In genomic region chr3:54120657-54121403, GRCh38 we compare ENCODE assay signal across 9 cellular contexts. TPM values are rescaled to one million over a fixed set of nuclear protein-coding genes. Genes with fewer than 3 reads are reported as not detected.
A peak's percentile ranks its signal among the peaks of the same experiment; 100 is the strongest.
DNase-seq lines count a peak whose midpoint lies in the region; ATAC-seq and TF ChIP-seq lines count a peak whose summit lies in the region.
"Had no signal": no experiment of that assay in that cellular context is flagged by ENCODE, and none has a peak within 500 bp of the region (broad histone marks: within the 10 kb centered on the region; RNA-seq: fewer than 3 reads in every experiment).

No MANE protein-coding gene starts in this region.

- H3K27me3 ChIP-seq in BE2C (no peaks in the 10 kb centered on the region), iPS DF 6.9 (ENCODE audit: control insufficient read depth, insufficient read depth, low read length) (peaks cover 35% of the 10 kb centered on the region), transverse colon (peaks cover 82% of the 10 kb centered on the region)

- POLR2A ChIA-PET in activated CD4-positive, alpha-beta T cell treated with anti-CD3 and anti-CD28 coated beads for 36 hours (lab: Charles Lee): no interaction called here

- CTCF ChIA-PET in activated CD4-positive, alpha-beta T cell treated with anti-CD3 and anti-CD28 coated beads for 36 hours (lab: Charles Lee): no interaction called here

- H3K4me1 Mint-ChIP-seq in activated CD4-positive, alpha-beta T cell treated with anti-CD3 and anti-CD28 coated beads for 36 hours: peaks cover 3% of the 10 kb centered on the region

- intact Hi-C loops in transverse colon (cut with DNase I; ENCODE audit: low total_unique reads): no loop called here
- intact Hi-C loops in activated CD4-positive, alpha-beta T cell treated with anti-CD3 and anti-CD28 coated beads for 36 hours (cut with DNase I, micrococcal nuclease): no loop called here

- TF ChIP-seq EP300 in transverse colon (IDR thresholded peaks at IDR 0.05; ENCODE audit: low read depth): no peak

- H3K36me3 Mint-ChIP-seq in activated CD4-positive, alpha-beta T cell treated with anti-CD3 and anti-CD28 coated beads for 36 hours (ENCODE audit: low read depth): no peaks in the 10 kb centered on the region

- H3K27ac ChIP-seq in iPS DF 6.9 (ENCODE audit: low read length) (no peak overlapping the region), transverse colon (no peak overlapping the region)
- H3K27ac ChIP-seq: neutrophil had no signal

- no peaks in the 10 kb centered on the region for H3K4me1 ChIP-seq in BE2C
- peaks cover 1% of the 10 kb centered on the region; the same call in 1 of the 2 replicates for H3K4me1 ChIP-seq in iPS DF 6.9 (ENCODE audit: control insufficient read depth, insufficient read depth, low read length)
- peaks cover 10 to 24% (median 17%) of the 10 kb centered on the region in 4 donors for H3K4me1 ChIP-seq in transverse colon

- H3K9me3 ChIP-seq in BE2C (no peaks in the 10 kb centered on the region), iPS DF 6.9 (ENCODE audit: control insufficient read depth, insufficient read depth, low read length) (no peaks in the 10 kb centered on the region), transverse colon (no peaks in the 10 kb centered on the region)
- H3K9me3 ChIP-seq: neutrophil had no signal

- peak; percentile 82 for ATAC-seq in GM21423 (IDR thresholded peaks at IDR 0.05; ENCODE audit: unreplicated experiment)
- ATAC-seq in HG02798 (IDR thresholded peaks at IDR 0.05; ENCODE audit: poor library complexity, unreplicated experiment): no peak
- no peak for ATAC-seq in activated CD4-positive, alpha-beta T cell treated with anti-CD3 and anti-CD28 coated beads for 36 hours

- TF ChIP-seq CTCF in BE2C (IDR thresholded peaks at IDR 0.05; ENCODE audit: low read depth, low read length) (no peak), transverse colon (IDR thresholded peaks at IDR 0.05) (no peak)

- in situ Hi-C loops in transverse colon (cut with MboI; ENCODE audit: low pct_ligation_motif_present in 1 of 4, low pct_unique_long_range_greater_than_20kb in 1 of 4, low sequenced_read_pairs in 3 of 4): no loop called here

- H3K4me3 Mint-ChIP-seq in activated CD4-positive, alpha-beta T cell treated with anti-CD3 and anti-CD28 coated beads for 36 hours: no peak overlapping the region

- H3K36me3 ChIP-seq in BE2C: no peaks in the 10 kb centered on the region
- no peaks in the 10 kb centered on the region for H3K36me3 ChIP-seq in iPS DF 6.9 (ENCODE audit: control insufficient read depth, insufficient read depth, low read length)
- no peaks in the 10 kb centered on the region for H3K36me3 ChIP-seq in transverse colon
- H3K36me3 ChIP-seq: neutrophil had no signal

- no peak for TF ChIP-seq POLR2A in transverse colon (IDR thresholded peaks at IDR 0.05)

- H3K4me3 ChIP-seq in BE2C (ENCODE audit: low read depth, low read length) (peak overlapping the region; percentile 63), iPS DF 6.9 (ENCODE audit: low read length) (peak overlapping the region; percentile 58; the same call in 1 of the 2 replicates), transverse colon (peak overlapping the region; percentile 16 to 68 (median 48))

- no peak overlapping the region for H3K27ac Mint-ChIP-seq in activated CD4-positive, alpha-beta T cell treated with anti-CD3 and anti-CD28 coated beads for 36 hours

- peaks cover 49% of the 10 kb centered on the region for H3K27me3 Mint-ChIP-seq in activated CD4-positive, alpha-beta T cell treated with anti-CD3 and anti-CD28 coated beads for 36 hours

- DNase-seq in BE2C (peak; percentile 38), NCI-H226 (peak; percentile 1), iPS DF 6.9 (ENCODE audit: low read depth, low spot score) (no peak), transverse colon (no peak), mucosa of gallbladder (ENCODE audit: low spot score) (no peak)
- DNase-seq in activated CD4-positive, alpha-beta T cell treated with anti-CD3 and anti-CD28 coated beads for 36 hours: no peak

- peaks cover 1% of the 10 kb centered on the region for H3K9me3 Mint-ChIP-seq in activated CD4-positive, alpha-beta T cell treated with anti-CD3 and anti-CD28 coated beads for 36 hours (ENCODE audit: low read depth)

- WGBS in iPS DF 6.9 (ENCODE audit: insufficient coverage, insufficient read length): no CpG with 5 or more reads among the region's 45 CpGs
- WGBS in transverse colon (ENCODE audit: low coverage in 1 of 2), 2 donors: 0 to 2% methylated on average over 1 to 41 of the region's 45 CpGs

RNA-seq across cellular contexts. Expression of gene CACNA2D3, which starts 1.5 kb away (rescaled TPM):
- polyA plus RNA-seq in BE2C (2012; ENCODE audit: insufficient read depth, insufficient read length, low read depth): 11.3 TPM
- total RNA-seq in transverse colon (1 to 10 TPM in 2 of 4 donors, under 1 TPM in 2; 0.55 to 3.4 (median 1.6) TPM), mucosa of gallbladder (4.7 TPM)
- not detected for total RNA-seq in activated CD4-positive, alpha-beta T cell treated with anti-CD3 and anti-CD28 coated beads for 36 hours

Comparison
In these comparisons a context has a peak if more than half of its experiments do, and no peak if none do; other contexts are left out.
1. DNase-seq: peak in BE2C (single experiment) and NCI-H226 (single experiment); none in iPS DF 6.9 (single experiment), transverse colon (single experiment), mucosa of gallbladder (single experiment) and activated CD4-positive, alpha-beta T cell treated with anti-CD3 and anti-CD28 coated beads for 36 hours (single experiment).
2. Peak in every context shown above with its lines, with median percentiles within 50 percentile points of each other: H3K4me3 ChIP-seq.